In the genomic region with DNA sequence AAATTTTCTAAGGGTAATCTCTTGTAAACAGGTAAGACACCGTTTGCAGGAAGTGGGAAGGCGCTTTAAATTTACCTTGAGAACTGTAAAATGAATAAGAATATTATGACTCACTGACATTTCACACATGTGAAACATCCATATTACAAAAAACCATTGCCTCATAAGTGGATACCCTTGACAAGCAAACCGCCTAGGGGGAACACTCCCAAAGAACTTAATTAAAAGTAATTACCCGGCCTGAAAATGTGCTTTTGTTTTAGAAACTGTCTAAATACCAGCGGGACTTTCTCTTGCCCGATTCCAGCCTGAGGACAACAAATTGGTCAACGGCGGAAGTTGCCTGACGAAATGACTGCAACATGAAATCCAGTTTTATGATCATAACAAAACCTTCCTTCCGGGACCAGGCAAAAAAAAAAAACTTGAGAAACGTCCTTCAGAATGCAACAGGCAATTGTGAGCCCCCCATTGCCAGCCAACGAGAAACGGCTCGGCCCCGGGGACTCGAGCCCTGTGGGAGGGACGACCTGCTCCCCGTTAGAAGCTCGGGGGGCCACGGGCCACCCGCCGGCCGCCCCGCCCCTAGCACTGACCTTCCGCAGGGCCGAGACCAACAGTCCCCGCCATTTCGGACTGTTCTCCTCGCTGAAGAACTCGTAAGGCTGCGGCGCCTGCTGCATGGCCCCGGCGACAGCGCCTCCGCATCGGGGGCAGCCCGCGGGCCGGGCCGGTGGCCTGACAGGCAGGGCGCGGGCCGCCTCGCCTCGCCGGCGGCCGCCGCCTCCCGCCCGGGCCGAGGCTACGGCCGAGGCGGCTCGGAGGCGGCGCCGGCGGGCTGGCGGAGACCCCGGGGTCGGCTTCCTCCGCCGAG, we compare ENCODE assay signal across 8 cellular contexts. TPM values are rescaled to one million over a fixed set of nuclear protein-coding genes. Genes with fewer than 3 reads are reported as not detected.
DNase-seq lines count a peak whose midpoint lies in the region; ATAC-seq and TF ChIP-seq lines count a peak whose summit lies in the region.

No MANE protein-coding gene starts in this region.

- H3K27ac ChIP-seq in C4-2B: peak overlapping the region; percentile 93
- peak overlapping the region; percentile 62 for H3K27ac ChIP-seq in PC-9
- peak overlapping the region; percentile 91 to 98 (median 98) for H3K27ac ChIP-seq in tibial nerve

- H3K27ac Mint-ChIP-seq in nephron progenitor cell: peak overlapping the region; percentile 12

- peaks cover 25% of the 10 kb centered on the region for H3K36me3 Mint-ChIP-seq in nephron progenitor cell (ENCODE audit: low read depth)

- peaks cover 16% of the 10 kb centered on the region for H3K9me3 Mint-ChIP-seq in nephron progenitor cell

- H3K27me3 Mint-ChIP-seq in nephron progenitor cell (ENCODE audit: low read depth, poor library complexity): peaks cover 3% of the 10 kb centered on the region

- H3K9me3 ChIP-seq in PC-9 (ENCODE audit: insufficient read depth, low read depth) (no peaks in the 10 kb centered on the region), tibial nerve (no peaks in the 10 kb centered on the region)

- H3K27me3 ChIP-seq in PC-9 (ENCODE audit: insufficient read depth, low read depth) (no peaks in the 10 kb centered on the region), tibial nerve (no peaks in the 10 kb centered on the region)

- TF ChIP-seq EP300 in tibial nerve (IDR thresholded peaks at IDR 0.05): peak in 1 of 2 donors; percentile 29

- WGBS in tibial nerve, 2 donors: 1% methylated on average over 14 to 28 of the region's 66 CpGs

- TF ChIP-seq CTCF in C4-2B (conservative IDR thresholded peaks at IDR 0.05): no peak
- TF ChIP-seq CTCF in PC-9 (conservative IDR thresholded peaks at IDR 0.05): no peak
- no peak for TF ChIP-seq CTCF in nephron progenitor cell (IDR thresholded peaks at IDR 0.05)
- no peak for TF ChIP-seq CTCF in tibial nerve (IDR thresholded peaks at IDR 0.05)

- peak overlapping the region; percentile 97 for H2AFZ ChIP-seq in PC-9

- peak overlapping the region; percentile 96 for H3K4me2 ChIP-seq in PC-9

- no peaks in the 10 kb centered on the region for H4K20me1 ChIP-seq in PC-9 (ENCODE audit: insufficient read depth)

- POLR2A ChIA-PET in PC-9 (lab: Charles Lee; ENCODE audit: unreplicated experiment): no interaction called here

- BruUV-seq in PC-9 (replicated peaks; lab: Mats Ljungman, UMichigan): TSS peak; percentile 47

- no peaks in the 10 kb centered on the region for H3K9me2 ChIP-seq in PC-9 (ENCODE audit: insufficient read depth)

- no peak for TF ChIP-seq POLR2A in tibial nerve (IDR thresholded peaks at IDR 0.05)

- peak overlapping the region; percentile 88 for H3K4me3 Mint-ChIP-seq in nephron progenitor cell

- peaks cover 51% of the 10 kb centered on the region for H3K4me1 Mint-ChIP-seq in nephron progenitor cell

- H3K4me3 ChIP-seq in PC-9: peak overlapping the region; percentile 83
- peak overlapping the region; percentile 73 to 90 (median 84) for H3K4me3 ChIP-seq in tibial nerve

- DNase-seq in PC-9: peak; percentile 34 to 68
- DNase-seq in activated gamma-delta T cell (lab: John Stamatoyannopoulos, UW): peak; percentile 44
- peak; percentile 43 for DNase-seq in fibroblast of the conjunctiva (ENCODE audit: low read depth)
- DNase-seq in nephron progenitor cell: peak; percentile 63
- DNase-seq in tibial nerve (ENCODE audit: low spot score in 2 of 2): peak; percentile 20 to 61

- 0 out of 2 replicates have a peak, but pooled peaks cover 18% of the 10 kb centered on the region for H3F3A ChIP-seq in PC-9 (ENCODE audit: insufficient read depth, low read depth)

- H3K36me3 ChIP-seq in PC-9 (ENCODE audit: low read depth) (no peaks in the 10 kb centered on the region), tibial nerve (no peaks in the 10 kb centered on the region)

- peak; percentile 51 for ATAC-seq in GM19324 (IDR thresholded peaks at IDR 0.05; ENCODE audit: low FRiP score, unreplicated experiment)
- peak; percentile 37 for ATAC-seq in HG03432 (IDR thresholded peaks at IDR 0.05; ENCODE audit: unreplicated experiment)

- H3K4me1 ChIP-seq in PC-9 (replicated peaks; ENCODE audit: insufficient read depth) (peaks cover 25% of the 10 kb centered on the region), tibial nerve (peaks cover 5 to 49% (median 27%) of the 10 kb centered on the region in 4 donors)

- CTCF ChIA-PET in PC-9 (lab: Charles Lee): no interaction called here

- intact Hi-C loops in PC-9 (cut with micrococcal nuclease; ENCODE audit: unreplicated experiment): loop anchor here (5.0 kb wide), 1 partner anchor 114 kb away; a partner anchor contains a TSS

- peaks cover 34% of the 10 kb centered on the region for H3K79me2 ChIP-seq in PC-9 (ENCODE audit: low read depth)

RNA-seq across cellular contexts. Expression of a gene that starts 0.5 kb away (rescaled TPM):
- 13.8 and 14.9 TPM in 2 replicates for total RNA-seq in PC-9 (2021)
- 10 to 100 TPM; 30.9 to 41.5 (median 38.0) TPM for total RNA-seq in tibial nerve

Comparison
In these comparisons a context has a peak if more than half of its experiments do, and no peak if none do; other contexts are left out.
1. Peak in every context shown above with its lines: DNase-seq, ATAC-seq, H3K4me3 ChIP-seq and H3K27ac ChIP-seq.